In the genomic region with DNA sequence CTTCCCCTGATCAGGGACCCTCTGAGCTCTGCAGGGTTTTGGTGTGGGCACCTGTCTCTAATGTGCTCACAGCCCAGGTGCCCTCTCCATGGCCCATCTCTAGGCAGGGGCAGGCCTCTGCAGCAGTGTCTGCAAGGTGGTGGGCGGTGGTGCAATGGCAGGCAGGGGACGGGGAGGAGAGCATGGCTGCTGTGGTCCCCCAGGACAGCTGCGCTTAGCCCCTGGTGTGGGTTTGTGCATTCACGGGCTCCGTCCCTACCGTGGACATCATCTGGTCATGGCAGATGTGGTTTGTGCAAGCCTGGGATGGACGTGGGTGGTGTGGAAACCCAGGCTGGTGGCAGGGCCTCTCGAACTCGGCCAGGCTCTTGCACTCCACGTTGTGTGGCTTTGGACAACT, we compare ENCODE assay signal across 23 cellular contexts.
"Had no signal": no experiment of that assay in that cellular context is flagged by ENCODE, and none has a peak within 500 bp of the region (broad histone marks: within the 10 kb centered on the region; RNA-seq: fewer than 3 reads in every experiment).

No MANE protein-coding gene starts in this region.

- H3K9me3 Mint-ChIP-seq: activated CD4-positive, alpha-beta T cell treated with anti-CD3 and anti-CD28 coated beads, Interleukin-2, amount 10 ng/mL, durations not matched to agents 24 days and 14 days; activated naive CD8-positive, alpha-beta T cell treated with anti-CD3 and anti-CD28 coated beads, Interleukin-2, amount 10 ng/mL, durations not matched to agents 7 days and 5 days; naive B cell; neural crest cell; stimulated activated effector memory CD8-positive, alpha-beta T cell treated with anti-CD3 and anti-CD28 coated beads, Interleukin-12 subunit alpha, Interleukin-12 subunit beta, amount 100 ng/mL, for 72 hours had no signal

- H3K9me3 ChIP-seq: body of pancreas, mucosa of descending colon, ovary, right lobe of liver, tibial artery had no signal

- H3K27ac ChIP-seq: body of pancreas, dorsolateral prefrontal cortex, epithelial cell of prostate, foreskin keratinocyte, ovary, right lobe of liver, tibial artery had no signal

- H3K4me1 ChIP-seq: foreskin keratinocyte, tibial artery had no signal

- DNase-seq: activated CD4-positive, alpha-beta T cell treated with anti-CD3 and anti-CD28 coated beads, Interleukin-2, amount 10 ng/mL, durations not matched to agents 24 days and 14 days; activated CD4-positive, CD25-positive, alpha-beta regulatory T cell; activated naive CD8-positive, alpha-beta T cell treated with anti-CD3 and anti-CD28 coated beads, Interleukin-2, amount 10 ng/mL, durations not matched to agents 7 days and 5 days; caudate nucleus; foreskin keratinocyte; glutamatergic neuron; hypothalamus; islet precursor cell; mucosa of descending colon; naive B cell; SIG-M5; stimulated activated CD4-positive, alpha-beta T cell treated with anti-CD3 and anti-CD28 coated beads, Interleukin-4, amount 100 ng/mL, for 1 hour; T-helper 1 cell; T-helper 9 cell had no signal

- H3K36me3 Mint-ChIP-seq: activated naive CD8-positive, alpha-beta T cell treated with anti-CD3 and anti-CD28 coated beads, Interleukin-2, amount 10 ng/mL, durations not matched to agents 7 days and 5 days; naive B cell had no signal

- H3K4me1 Mint-ChIP-seq: activated CD4-positive, alpha-beta T cell treated with anti-CD3 and anti-CD28 coated beads, Interleukin-2, amount 10 ng/mL, durations not matched to agents 24 days and 14 days; activated naive CD8-positive, alpha-beta T cell treated with anti-CD3 and anti-CD28 coated beads, Interleukin-2, amount 10 ng/mL, durations not matched to agents 7 days and 5 days; naive B cell; neural crest cell; stimulated activated effector memory CD8-positive, alpha-beta T cell treated with anti-CD3 and anti-CD28 coated beads, Interleukin-12 subunit alpha, Interleukin-12 subunit beta, amount 100 ng/mL, for 72 hours had no signal

- H3K4me3 ChIP-seq: body of pancreas, dorsolateral prefrontal cortex, mucosa of descending colon, ovary, right lobe of liver, smooth muscle cell, tibial artery had no signal

- H3K27me3 ChIP-seq: body of pancreas, foreskin keratinocyte, ovary, right lobe of liver had no signal

- H3K4me3 Mint-ChIP-seq: activated CD4-positive, alpha-beta T cell treated with anti-CD3 and anti-CD28 coated beads, Interleukin-2, amount 10 ng/mL, durations not matched to agents 24 days and 14 days; activated naive CD8-positive, alpha-beta T cell treated with anti-CD3 and anti-CD28 coated beads, Interleukin-2, amount 10 ng/mL, durations not matched to agents 7 days and 5 days; neural crest cell; stimulated activated effector memory CD8-positive, alpha-beta T cell treated with anti-CD3 and anti-CD28 coated beads, Interleukin-12 subunit alpha, Interleukin-12 subunit beta, amount 100 ng/mL, for 72 hours had no signal

- H3K27me3 Mint-ChIP-seq: activated CD4-positive, alpha-beta T cell treated with anti-CD3 and anti-CD28 coated beads, Interleukin-2, amount 10 ng/mL, durations not matched to agents 24 days and 14 days; activated naive CD8-positive, alpha-beta T cell treated with anti-CD3 and anti-CD28 coated beads, Interleukin-2, amount 10 ng/mL, durations not matched to agents 7 days and 5 days had no signal

- H3K36me3 ChIP-seq: ovary, right lobe of liver, tibial artery had no signal

- H3K27ac Mint-ChIP-seq: activated CD4-positive, alpha-beta T cell treated with anti-CD3 and anti-CD28 coated beads, Interleukin-2, amount 10 ng/mL, durations not matched to agents 24 days and 14 days; activated naive CD8-positive, alpha-beta T cell treated with anti-CD3 and anti-CD28 coated beads, Interleukin-2, amount 10 ng/mL, durations not matched to agents 7 days and 5 days; stimulated activated effector memory CD8-positive, alpha-beta T cell treated with anti-CD3 and anti-CD28 coated beads, Interleukin-12 subunit alpha, Interleukin-12 subunit beta, amount 100 ng/mL, for 72 hours had no signal
